Comparison of ENCODE assay signal across 8 cellular contexts in genomic region chr2:100321881-100322820, GRCh38. TPM values are rescaled to one million over a fixed set of nuclear protein-coding genes. Genes with fewer than 3 reads are reported as not detected.
DNase-seq lines count a peak whose midpoint lies in the region; ATAC-seq and TF ChIP-seq lines count a peak whose summit lies in the region.

Gene LONRF2, minus strand, starts transcription at chr2:100322501. Its CDS starts 408 bp downstream, at chr2:100322093.

- H3K4me3 Mint-ChIP-seq in effector memory CD8-positive, alpha-beta T cell = peak within 1 kb of the TSS; percentile 27 to 34
- H3K4me3 Mint-ChIP-seq in mesothelial cell of epicardium = peak within 1 kb of the TSS; percentile 73

- DNase-seq in activated effector memory CD4-positive, alpha-beta T cell treated with anti-CD3 and anti-CD28 coated beads, Interleukin-2, amount 50 U/mL, for 16 hours = peak; percentile 66
- no peak for DNase-seq in activated effector memory CD4-positive, alpha-beta T cell treated with Interleukin-2 at 50 U/mL for 16 hours
- DNase-seq in NT2/D1 (ENCODE audit: low read depth, low spot score) (peak; percentile 20), mesothelial cell of epicardium (ENCODE audit: low spot score in 2 of 2, unreplicated experiment in 2 of 2) (peak; percentile 30 to 63), transverse colon (no peak)
- DNase-seq in effector memory CD8-positive, alpha-beta T cell = no peak
- DNase-seq in activated CD4-positive, CD25-positive, alpha-beta regulatory T cell treated with anti-CD3 and anti-CD28 coated beads, Interleukin-2, amount 50 U/mL, for 72 hours = no peak

- no peak within 1 kb of the TSS for H3K27ac Mint-ChIP-seq in effector memory CD8-positive, alpha-beta T cell
- peak within 1 kb of the TSS; percentile 86 for H3K27ac Mint-ChIP-seq in mesothelial cell of epicardium

- H3K27me3 ChIP-seq in NT2/D1 (ENCODE audit: insufficient read depth, insufficient read length) = peaks cover 67% of the 10 kb centered on the region
- peaks cover 62% of the 10 kb centered on the region for H3K27me3 ChIP-seq in transverse colon

- TF ChIP-seq EP300 in transverse colon (IDR thresholded peaks at IDR 0.05; ENCODE audit: low read depth) = no peak

- 4 to 33% methylated on average over 1 to 38 of the region's 110 CpGs for WGBS in transverse colon (ENCODE audit: low coverage in 1 of 2), 2 donors

- H3K36me3 Mint-ChIP-seq in effector memory CD8-positive, alpha-beta T cell (ENCODE audit: insufficient read depth) = no peaks in the 10 kb centered on the region
- H3K36me3 Mint-ChIP-seq in mesothelial cell of epicardium = peaks cover 20% of the 10 kb centered on the region

- H3K27ac ChIP-seq in transverse colon = peak within 1 kb of the TSS; percentile 70 to 84 (median 76)

- no peaks in the 10 kb centered on the region for H3K4me1 ChIP-seq in NT2/D1 (ENCODE audit: insufficient read depth, insufficient read length)
- peaks cover 0 to 14% (median 7%) of the 10 kb centered on the region in 4 donors for H3K4me1 ChIP-seq in transverse colon

- peak within 1 kb of the TSS; percentile 74 for H3K9ac ChIP-seq in NT2/D1 (ENCODE audit: insufficient read length, low read depth)

- H3K9me3 ChIP-seq in NT2/D1 (ENCODE audit: insufficient read depth, low read length) = peaks cover 16% of the 10 kb centered on the region
- H3K9me3 ChIP-seq in transverse colon = peaks cover 3 to 5% of the 10 kb centered on the region in 2 donors

- intact Hi-C loops in transverse colon (cut with DNase I; ENCODE audit: low total_unique reads) = no loop called here

- no peak for ATAC-seq in effector memory CD8-positive, alpha-beta T cell (replicated peaks)
- ATAC-seq in HG03354 (IDR thresholded peaks at IDR 0.05; ENCODE audit: poor library complexity, severe bottlenecking, unreplicated experiment) = no peak

- peaks cover 2 to 7% of the 10 kb centered on the region in 2 donors for H3K9me3 Mint-ChIP-seq in effector memory CD8-positive, alpha-beta T cell
- H3K9me3 Mint-ChIP-seq in mesothelial cell of epicardium = peaks cover 17% of the 10 kb centered on the region

- in situ Hi-C loops in transverse colon (cut with MboI; ENCODE audit: low pct_ligation_motif_present in 1 of 4, low pct_unique_long_range_greater_than_20kb in 1 of 4, low sequenced_read_pairs in 3 of 4) = no loop called here

- H3K27me3 Mint-ChIP-seq in effector memory CD8-positive, alpha-beta T cell = peaks cover 57 to 65% of the 10 kb centered on the region in 2 donors
- H3K27me3 Mint-ChIP-seq in mesothelial cell of epicardium (ENCODE audit: low read depth) = peaks cover 53% of the 10 kb centered on the region

- TF ChIP-seq CTCF in mesothelial cell of epicardium (IDR thresholded peaks at IDR 0.05; ENCODE audit: unreplicated experiment) (no peak), transverse colon (IDR thresholded peaks at IDR 0.05) (no peak)

- TF ChIP-seq POLR2A in transverse colon (IDR thresholded peaks at IDR 0.05) = no peak

- H3K4me3 ChIP-seq in NT2/D1 (ENCODE audit: insufficient read length, low read depth) (peak within 1 kb of the TSS; percentile 67), transverse colon (peak within 1 kb of the TSS; percentile 41 to 57 (median 46))

- H3K4me1 Mint-ChIP-seq in effector memory CD8-positive, alpha-beta T cell (ENCODE audit: low read depth in 2 of 2) = no peaks in the 10 kb centered on the region
- H3K4me1 Mint-ChIP-seq in mesothelial cell of epicardium = peaks cover 10% of the 10 kb centered on the region

- H3K36me3 ChIP-seq in NT2/D1 (ENCODE audit: insufficient read depth, insufficient read length, low read length) = no peaks in the 10 kb centered on the region
- H3K36me3 ChIP-seq in transverse colon = no peaks in the 10 kb centered on the region

RNA-seq across cellular contexts. Expression of gene LONRF2, which starts in this region (rescaled TPM):
- total RNA-seq in mesothelial cell of epicardium (13.4 to 14.6 TPM (median 13.7 TPM) in 3 replicates), transverse colon (1 to 10 TPM; 2.3 to 4.8 (median 2.6) TPM)

Comparison
In these comparisons a context has a peak if more than half of its experiments do, and no peak if none do; other contexts are left out.
1. DNase-seq: peak in activated effector memory CD4-positive, alpha-beta T cell treated with anti-CD3 and anti-CD28 coated beads, Interleukin-2, amount 50 U/mL, for 16 hours (single experiment), NT2/D1 (single experiment) and mesothelial cell of epicardium (2 of 2); none in activated effector memory CD4-positive, alpha-beta T cell treated with Interleukin-2 at 50 U/mL for 16 hours (single experiment), effector memory CD8-positive, alpha-beta T cell (0 of 3), transverse colon (single experiment) and activated CD4-positive, CD25-positive, alpha-beta regulatory T cell treated with anti-CD3 and anti-CD28 coated beads, Interleukin-2, amount 50 U/mL, for 72 hours (single experiment).